In the genomic region with DNA sequence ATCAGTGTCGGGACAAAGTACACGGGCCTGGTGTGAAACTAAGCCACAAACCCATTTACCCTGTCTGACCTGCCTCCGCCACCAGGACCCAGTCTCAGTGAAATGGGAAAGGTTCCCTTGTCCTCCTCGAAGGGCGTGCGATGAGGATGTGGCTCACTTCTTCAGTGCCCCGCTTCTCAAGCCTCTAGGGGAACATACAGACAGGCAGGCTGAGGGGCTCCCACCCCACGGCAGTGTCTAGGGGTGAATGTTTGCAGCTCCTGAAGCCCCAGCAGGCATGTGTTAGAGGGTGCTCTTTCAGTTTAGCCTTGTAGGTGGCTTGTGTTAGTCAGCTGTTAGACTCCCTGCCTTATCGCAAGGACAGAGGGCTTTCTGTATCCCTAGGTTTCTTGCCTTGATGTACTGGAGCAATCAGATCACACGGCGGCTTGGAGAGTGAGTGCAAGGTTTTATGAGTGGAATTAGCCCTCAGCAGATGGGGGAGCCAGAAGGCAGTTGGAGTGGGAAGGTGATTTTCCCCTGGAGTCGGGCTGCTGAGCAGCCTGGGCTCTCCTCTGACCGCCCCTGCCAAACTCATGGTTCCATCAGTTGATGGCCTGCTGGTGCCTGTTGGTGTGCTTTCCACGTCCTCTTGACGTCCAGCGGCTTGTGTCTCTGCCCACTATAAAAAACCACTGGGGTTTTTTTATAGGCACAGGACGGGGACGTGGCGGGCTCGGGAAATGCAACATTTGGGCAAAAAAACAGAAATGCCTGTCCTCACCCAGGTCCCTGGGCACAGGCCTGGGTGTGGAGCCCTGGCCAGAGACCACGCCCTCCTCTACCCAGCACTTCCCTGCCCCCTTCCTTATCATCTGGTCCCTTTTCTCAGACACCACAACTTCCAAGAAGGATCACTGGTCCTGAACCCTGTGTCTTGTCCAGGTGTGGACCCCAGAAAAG, we compare ENCODE assay signal across 2 cellular contexts.
TF ChIP-seq lines count a peak whose summit lies in the region.

No MANE protein-coding gene starts in this region.

TF ChIP-seq in GM23338, 12 proteins besides CTCF, POLR2A, EP300 and RAD21:
- TF ChIP-seq, protein P1, sequence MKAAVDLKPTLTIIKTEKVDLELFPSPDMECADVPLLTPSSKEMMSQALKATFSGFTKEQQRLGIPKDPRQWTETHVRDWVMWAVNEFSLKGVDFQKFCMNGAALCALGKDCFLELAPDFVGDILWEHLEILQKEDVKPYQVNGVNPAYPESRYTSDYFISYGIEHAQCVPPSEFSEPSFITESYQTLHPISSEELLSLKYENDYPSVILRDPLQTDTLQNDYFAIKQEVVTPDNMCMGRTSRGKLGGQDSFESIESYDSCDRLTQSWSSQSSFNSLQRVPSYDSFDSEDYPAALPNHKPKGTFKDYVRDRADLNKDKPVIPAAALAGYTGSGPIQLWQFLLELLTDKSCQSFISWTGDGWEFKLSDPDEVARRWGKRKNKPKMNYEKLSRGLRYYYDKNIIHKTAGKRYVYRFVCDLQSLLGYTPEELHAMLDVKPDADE (IDR thresholded peaks at IDR 0.05): no peak
- no peak for TF ChIP-seq EZH2 (IDR thresholded peaks at IDR 0.05; ENCODE audit: low read depth, unreplicated experiment)
TF ChIP-seq in GM23338: peak in this region for 0.

TF ChIP-seq in GM12878, 131 proteins besides CTCF, POLR2A, EP300 and RAD21:
- TF ChIP-seq SP1 (IDR thresholded peaks at IDR 0.05; ENCODE audit: low read depth, low read length) (no peak), RCOR1 (conservative IDR thresholded peaks at IDR 0.05; ENCODE audit: low read depth, low read length) (no peak), LARP7 (IDR thresholded peaks at IDR 0.05) (no peak)
- TF ChIP-seq, protein P2, sequence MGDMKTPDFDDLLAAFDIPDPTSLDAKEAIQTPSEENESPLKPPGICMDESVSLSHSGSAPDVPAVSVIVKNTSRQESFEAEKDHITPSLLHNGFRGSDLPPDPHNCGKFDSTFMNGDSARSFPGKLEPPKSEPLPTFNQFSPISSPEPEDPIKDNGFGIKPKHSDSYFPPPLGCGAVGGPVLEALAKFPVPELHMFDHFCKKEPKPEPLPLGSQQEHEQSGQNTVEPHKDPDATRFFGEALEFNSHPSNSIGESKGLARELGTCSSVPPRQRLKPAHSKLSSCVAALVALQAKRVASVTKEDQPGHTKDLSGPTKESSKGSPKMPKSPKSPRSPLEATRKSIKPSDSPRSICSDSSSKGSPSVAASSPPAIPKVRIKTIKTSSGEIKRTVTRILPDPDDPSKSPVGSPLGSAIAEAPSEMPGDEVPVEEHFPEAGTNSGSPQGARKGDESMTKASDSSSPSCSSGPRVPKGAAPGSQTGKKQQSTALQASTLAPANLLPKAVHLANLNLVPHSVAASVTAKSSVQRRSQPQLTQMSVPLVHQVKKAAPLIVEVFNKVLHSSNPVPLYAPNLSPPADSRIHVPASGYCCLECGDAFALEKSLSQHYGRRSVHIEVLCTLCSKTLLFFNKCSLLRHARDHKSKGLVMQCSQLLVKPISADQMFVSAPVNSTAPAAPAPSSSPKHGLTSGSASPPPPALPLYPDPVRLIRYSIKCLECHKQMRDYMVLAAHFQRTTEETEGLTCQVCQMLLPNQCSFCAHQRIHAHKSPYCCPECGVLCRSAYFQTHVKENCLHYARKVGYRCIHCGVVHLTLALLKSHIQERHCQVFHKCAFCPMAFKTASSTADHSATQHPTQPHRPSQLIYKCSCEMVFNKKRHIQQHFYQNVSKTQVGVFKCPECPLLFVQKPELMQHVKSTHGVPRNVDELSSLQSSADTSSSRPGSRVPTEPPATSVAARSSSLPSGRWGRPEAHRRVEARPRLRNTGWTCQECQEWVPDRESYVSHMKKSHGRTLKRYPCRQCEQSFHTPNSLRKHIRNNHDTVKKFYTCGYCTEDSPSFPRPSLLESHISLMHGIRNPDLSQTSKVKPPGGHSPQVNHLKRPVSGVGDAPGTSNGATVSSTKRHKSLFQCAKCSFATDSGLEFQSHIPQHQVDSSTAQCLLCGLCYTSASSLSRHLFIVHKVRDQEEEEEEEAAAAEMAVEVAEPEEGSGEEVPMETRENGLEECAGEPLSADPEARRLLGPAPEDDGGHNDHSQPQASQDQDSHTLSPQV (IDR thresholded peaks at IDR 0.05): no peak
TF ChIP-seq in GM12878: peak in this region for 0.
